1 cellular context compared by ENCODE assay signal in the genomic region with DNA sequence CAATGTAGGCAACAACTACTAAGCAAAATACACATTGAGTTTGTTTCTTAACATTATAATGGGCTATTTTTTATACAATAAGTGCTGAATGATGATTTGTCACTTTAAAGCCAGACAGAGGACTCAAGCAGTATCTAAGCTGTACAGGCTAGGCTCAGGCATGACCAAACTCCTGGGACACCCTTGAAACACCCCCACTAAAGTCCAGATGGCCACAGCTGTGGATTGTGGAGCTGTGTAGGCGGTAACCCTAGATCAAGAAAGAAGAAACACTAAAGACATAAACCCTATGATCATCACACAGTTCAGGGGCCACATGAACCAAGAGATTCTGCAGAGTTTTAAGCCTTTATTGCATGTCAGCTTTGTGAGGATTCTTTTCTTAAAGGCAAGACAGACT.
TF ChIP-seq lines count a peak whose summit lies in the region.

No MANE protein-coding gene starts in this region.

TF ChIP-seq in GM23338, 12 proteins besides CTCF, POLR2A, EP300 and RAD21 (continued from another document):
- TF ChIP-seq ZNF462 (CRISPR knock-in tag; IDR thresholded peaks at IDR 0.05) (no peak), STAT1 (IDR thresholded peaks at IDR 0.05; ENCODE audit: unreplicated experiment) (no peak), JUNB (IDR thresholded peaks at IDR 0.05; ENCODE audit: unreplicated experiment) (no peak)
- TF ChIP-seq, protein P1, sequence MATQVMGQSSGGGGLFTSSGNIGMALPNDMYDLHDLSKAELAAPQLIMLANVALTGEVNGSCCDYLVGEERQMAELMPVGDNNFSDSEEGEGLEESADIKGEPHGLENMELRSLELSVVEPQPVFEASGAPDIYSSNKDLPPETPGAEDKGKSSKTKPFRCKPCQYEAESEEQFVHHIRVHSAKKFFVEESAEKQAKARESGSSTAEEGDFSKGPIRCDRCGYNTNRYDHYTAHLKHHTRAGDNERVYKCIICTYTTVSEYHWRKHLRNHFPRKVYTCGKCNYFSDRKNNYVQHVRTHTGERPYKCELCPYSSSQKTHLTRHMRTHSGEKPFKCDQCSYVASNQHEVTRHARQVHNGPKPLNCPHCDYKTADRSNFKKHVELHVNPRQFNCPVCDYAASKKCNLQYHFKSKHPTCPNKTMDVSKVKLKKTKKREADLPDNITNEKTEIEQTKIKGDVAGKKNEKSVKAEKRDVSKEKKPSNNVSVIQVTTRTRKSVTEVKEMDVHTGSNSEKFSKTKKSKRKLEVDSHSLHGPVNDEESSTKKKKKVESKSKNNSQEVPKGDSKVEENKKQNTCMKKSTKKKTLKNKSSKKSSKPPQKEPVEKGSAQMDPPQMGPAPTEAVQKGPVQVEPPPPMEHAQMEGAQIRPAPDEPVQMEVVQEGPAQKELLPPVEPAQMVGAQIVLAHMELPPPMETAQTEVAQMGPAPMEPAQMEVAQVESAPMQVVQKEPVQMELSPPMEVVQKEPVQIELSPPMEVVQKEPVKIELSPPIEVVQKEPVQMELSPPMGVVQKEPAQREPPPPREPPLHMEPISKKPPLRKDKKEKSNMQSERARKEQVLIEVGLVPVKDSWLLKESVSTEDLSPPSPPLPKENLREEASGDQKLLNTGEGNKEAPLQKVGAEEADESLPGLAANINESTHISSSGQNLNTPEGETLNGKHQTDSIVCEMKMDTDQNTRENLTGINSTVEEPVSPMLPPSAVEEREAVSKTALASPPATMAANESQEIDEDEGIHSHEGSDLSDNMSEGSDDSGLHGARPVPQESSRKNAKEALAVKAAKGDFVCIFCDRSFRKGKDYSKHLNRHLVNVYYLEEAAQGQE (IDR thresholded peaks at IDR 0.05; ENCODE audit: unreplicated experiment) = no peak
- TF ChIP-seq, protein P2, sequence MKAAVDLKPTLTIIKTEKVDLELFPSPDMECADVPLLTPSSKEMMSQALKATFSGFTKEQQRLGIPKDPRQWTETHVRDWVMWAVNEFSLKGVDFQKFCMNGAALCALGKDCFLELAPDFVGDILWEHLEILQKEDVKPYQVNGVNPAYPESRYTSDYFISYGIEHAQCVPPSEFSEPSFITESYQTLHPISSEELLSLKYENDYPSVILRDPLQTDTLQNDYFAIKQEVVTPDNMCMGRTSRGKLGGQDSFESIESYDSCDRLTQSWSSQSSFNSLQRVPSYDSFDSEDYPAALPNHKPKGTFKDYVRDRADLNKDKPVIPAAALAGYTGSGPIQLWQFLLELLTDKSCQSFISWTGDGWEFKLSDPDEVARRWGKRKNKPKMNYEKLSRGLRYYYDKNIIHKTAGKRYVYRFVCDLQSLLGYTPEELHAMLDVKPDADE (IDR thresholded peaks at IDR 0.05) = no peak
